In genomic region chr18:49460958-49461601, GRCh38 we compare ENCODE assay signal across 8 cellular contexts. TPM values are rescaled to one million over a fixed set of nuclear protein-coding genes. Genes with fewer than 3 reads are reported as not detected.
DNase-seq lines count a peak whose midpoint lies in the region; ATAC-seq and TF ChIP-seq lines count a peak whose summit lies in the region.

No MANE protein-coding gene starts in this region.

- peaks cover 24% of the 10 kb centered on the region for H3K4me1 Mint-ChIP-seq in T-helper 1 cell treated with Interleukin-12 subunit alpha and Interleukin-12 subunit beta and Interleukin-4 antibody, amounts not matched to agents 30 μg/mL and 1 μg/mL, for 36 hours (ENCODE audit: low read depth)

- 73% methylated on average over 15 of the region's 19 CpGs for whole genome bisulfite sequencing in smooth muscle cell (ENCODE audit: low lambda C conversion rate)

- H3K27ac ChIP-seq in foreskin keratinocyte (no peak overlapping the region), smooth muscle cell (ENCODE audit: low read depth) (no peak overlapping the region)

- peak overlapping the region; percentile 86 for H3K9ac ChIP-seq in smooth muscle cell (ENCODE audit: low read depth)

- H2AFZ ChIP-seq in smooth muscle cell (ENCODE audit: low read depth): peak overlapping the region; percentile 97

- peak; percentile 31 for ATAC-seq in foreskin keratinocyte

- H3K4me1 ChIP-seq in foreskin keratinocyte: no peaks in the 10 kb centered on the region
- peaks cover 16% of the 10 kb centered on the region for H3K4me1 ChIP-seq in smooth muscle cell (ENCODE audit: low read depth)

- no peaks in the 10 kb centered on the region for H3K9me3 ChIP-seq in smooth muscle cell (replicated peaks; ENCODE audit: low read depth)

- H3K27me3 ChIP-seq in foreskin keratinocyte: no peaks in the 10 kb centered on the region
- H3K27me3 ChIP-seq in smooth muscle cell (ENCODE audit: low read depth): no peaks in the 10 kb centered on the region

- TF ChIP-seq CTCF in foreskin keratinocyte (conservative IDR thresholded peaks at IDR 0.05) (no peak), smooth muscle cell (IDR thresholded peaks at IDR 0.05; ENCODE audit: borderline replicate concordance, insufficient read depth, poor library complexity, severe bottlenecking) (no peak)

- DNase-seq in NCI-H2171 treated with DMSO at 0.1 percent for 48 hours (lab: John Stamatoyannopoulos, UW) (peak; percentile 29), NCI-H2171 (lab: John Stamatoyannopoulos, UW) (no peak), foreskin keratinocyte (peak; percentile 37 to 41), smooth muscle cell (lab: John Stamatoyannopoulos, UW; ENCODE audit: unreplicated experiment) (no peak), D341Med (ENCODE audit: low spot score) (no peak), cerebellar nuclear complex (lab: John Stamatoyannopoulos, UW) (no peak), NCI-H1436 treated with DMSO at 0.1 percent for 48 hours (lab: John Stamatoyannopoulos, UW) (no peak)

- no peaks in the 10 kb centered on the region for H3K27me3 Mint-ChIP-seq in T-helper 1 cell treated with Interleukin-12 subunit alpha and Interleukin-12 subunit beta and Interleukin-4 antibody, amounts not matched to agents 30 μg/mL and 1 μg/mL, for 36 hours (ENCODE audit: low read depth)

- H4K20me1 ChIP-seq in smooth muscle cell (ENCODE audit: low read depth): peaks cover 34% of the 10 kb centered on the region

- peaks cover 35% of the 10 kb centered on the region for H3K79me2 ChIP-seq in smooth muscle cell (ENCODE audit: low read depth)

- no peaks in the 10 kb centered on the region for H3K9me3 Mint-ChIP-seq in T-helper 1 cell treated with Interleukin-12 subunit alpha and Interleukin-12 subunit beta and Interleukin-4 antibody, amounts not matched to agents 30 μg/mL and 1 μg/mL, for 36 hours

- H3K4me3 Mint-ChIP-seq in T-helper 1 cell treated with Interleukin-12 subunit alpha and Interleukin-12 subunit beta and Interleukin-4 antibody, amounts not matched to agents 30 μg/mL and 1 μg/mL, for 36 hours: peak overlapping the region; percentile 79

- H3K4me3 ChIP-seq in smooth muscle cell: peak overlapping the region; percentile 100

- peaks cover 14% of the 10 kb centered on the region for H3F3A ChIP-seq in smooth muscle cell (ENCODE audit: low read depth)

- H3K36me3 Mint-ChIP-seq in T-helper 1 cell treated with Interleukin-12 subunit alpha and Interleukin-12 subunit beta and Interleukin-4 antibody, amounts not matched to agents 30 μg/mL and 1 μg/mL, for 36 hours (ENCODE audit: low read depth): peaks cover 2% of the 10 kb centered on the region

- peak overlapping the region; percentile 87 for H3K27ac Mint-ChIP-seq in T-helper 1 cell treated with Interleukin-12 subunit alpha and Interleukin-12 subunit beta and Interleukin-4 antibody, amounts not matched to agents 30 μg/mL and 1 μg/mL, for 36 hours

- peak overlapping the region; percentile 98 for H3K4me2 ChIP-seq in smooth muscle cell

- H3K36me3 ChIP-seq in smooth muscle cell (ENCODE audit: low read depth): no peaks in the 10 kb centered on the region

RNA-seq across cellular contexts. Expression of gene DYM, which starts 0.6 kb away (rescaled TPM):
- total RNA-seq in foreskin keratinocyte: 26.9 and 36.1 TPM in 2 replicates
- polyA plus RNA-seq in foreskin keratinocyte: 19.1 and 23.1 TPM in 2 replicates
- 63.1 and 79.7 TPM in 2 replicates for total RNA-seq in smooth muscle cell
- 41.8 and 42.3 TPM in 2 replicates for polyA plus RNA-seq in smooth muscle cell

RNA-seq across cellular contexts. Expression of gene C18orf32, which starts 26.0 kb away (rescaled TPM):
- total RNA-seq in foreskin keratinocyte: 19.7 and 25.4 TPM in 2 replicates
- polyA plus RNA-seq in foreskin keratinocyte: 29.8 and 30.1 TPM in 2 replicates
- 74.9 and 99.4 TPM in 2 replicates for total RNA-seq in smooth muscle cell
- 87.2 and 87.7 TPM in 2 replicates for polyA plus RNA-seq in smooth muscle cell

RNA-seq across cellular contexts. Expression of gene RPL17, which starts 31.2 kb away (rescaled TPM):
- total RNA-seq in foreskin keratinocyte (2,326 and 2,476 TPM in 2 replicates), smooth muscle cell (1,873 and 2,023 TPM in 2 replicates)
- polyA plus RNA-seq in foreskin keratinocyte (3,189 and 3,387 TPM in 2 replicates), smooth muscle cell (740 and 855 TPM in 2 replicates)

Comparison
In these comparisons a context has a peak if more than half of its experiments do, and no peak if none do; other contexts are left out.
1. DNase-seq: peak in NCI-H2171 treated with DMSO at 0.1 percent for 48 hours (single experiment) and foreskin keratinocyte (2 of 2); none in NCI-H2171 (single experiment), smooth muscle cell (single experiment), D341Med (single experiment), cerebellar nuclear complex (0 of 2) and NCI-H1436 treated with DMSO at 0.1 percent for 48 hours (single experiment).